In genomic region chr16:72198021-72198420, GRCh38 we compare ENCODE assay signal across 11 cellular contexts. TPM values are rescaled to one million over a fixed set of nuclear protein-coding genes. Genes with fewer than 3 reads are reported as not detected.
A peak's percentile ranks its signal among the peaks of the same experiment; 100 is the strongest.
DNase-seq lines count a peak whose midpoint lies in the region; ATAC-seq and TF ChIP-seq lines count a peak whose summit lies in the region.
"Had no signal": no experiment of that assay in that cellular context is flagged by ENCODE, and none has a peak within 500 bp of the region (broad histone marks: within the 10 kb centered on the region; RNA-seq: fewer than 3 reads in every experiment).

No MANE protein-coding gene starts in this region.

- H3K9me3 Mint-ChIP-seq in type B pancreatic cell = peaks cover 4% of the 10 kb centered on the region
- H3K9me3 Mint-ChIP-seq in activated CD4-positive, alpha-beta memory T cell treated with anti-CD3 and anti-CD28 coated beads for 36 hours = no peaks in the 10 kb centered on the region

- H3K4me1 Mint-ChIP-seq in type B pancreatic cell (ENCODE audit: unreplicated experiment) = peaks cover 48% of the 10 kb centered on the region
- H3K4me1 Mint-ChIP-seq in activated CD4-positive, alpha-beta memory T cell treated with anti-CD3 and anti-CD28 coated beads for 36 hours (ENCODE audit: low read depth) = peaks cover 2% of the 10 kb centered on the region
- H3K4me1 Mint-ChIP-seq in T-helper 17 cell = peaks cover 3% of the 10 kb centered on the region

- intact Hi-C loops in Right ventricle myocardium superior (cut with DNase I) = no loop called here
- intact Hi-C loops in left ventricle myocardium inferior (cut with micrococcal nuclease) = no loop called here
- intact Hi-C loops in activated CD4-positive, alpha-beta memory T cell treated with anti-CD3 and anti-CD28 coated beads for 36 hours (cut with micrococcal nuclease) = no loop called here

- H3K9me2 ChIP-seq in hepatocyte (replicated peaks; ENCODE audit: insufficient read depth) = no peaks in the 10 kb centered on the region

- H3K27ac Mint-ChIP-seq in type B pancreatic cell (peak overlapping the region; percentile 16), T-helper 17 cell (no peak overlapping the region)
- no peak overlapping the region for H3K27ac Mint-ChIP-seq in activated CD4-positive, alpha-beta memory T cell treated with anti-CD3 and anti-CD28 coated beads for 36 hours

- ATAC-seq in Right ventricle myocardium superior (ENCODE audit: poor library complexity) (peak; percentile 57), HG03039 (IDR thresholded peaks at IDR 0.05; ENCODE audit: unreplicated experiment) (no peak), T-helper 17 cell (no peak)

- H3K4me3 ChIP-seq in left ventricle myocardium inferior (no peak overlapping the region), adipocyte (ENCODE audit: low read length) (no peak overlapping the region), hepatocyte (no peak overlapping the region)
- H3K4me3 ChIP-seq: vagina had no signal

- no peak for TF ChIP-seq CTCF in left ventricle myocardium inferior (IDR thresholded peaks at IDR 0.05; ENCODE audit: borderline replicate concordance)
- TF ChIP-seq CTCF in hepatocyte (IDR thresholded peaks at IDR 0.05; ENCODE audit: poor library complexity) = no peak
- TF ChIP-seq CTCF in type B pancreatic cell (conservative IDR thresholded peaks at IDR 0.05) = no peak

- H2AFZ ChIP-seq in hepatocyte = no peak overlapping the region

- H3K4me3 Mint-ChIP-seq in type B pancreatic cell (peak overlapping the region; percentile 59), T-helper 17 cell (no peak overlapping the region)
- H3K4me3 Mint-ChIP-seq in activated CD4-positive, alpha-beta memory T cell treated with anti-CD3 and anti-CD28 coated beads for 36 hours = no peak overlapping the region

- POLR2A ChIA-PET in activated CD4-positive, alpha-beta memory T cell treated with anti-CD3 and anti-CD28 coated beads for 36 hours (lab: Charles Lee) = no interaction called here

- peak overlapping the region; percentile 46 for H3K4me2 ChIP-seq in hepatocyte

- H3K36me3 Mint-ChIP-seq in type B pancreatic cell (no peaks in the 10 kb centered on the region), T-helper 17 cell (ENCODE audit: low read depth) (no peaks in the 10 kb centered on the region)
- no peaks in the 10 kb centered on the region for H3K36me3 Mint-ChIP-seq in activated CD4-positive, alpha-beta memory T cell treated with anti-CD3 and anti-CD28 coated beads for 36 hours

- no peaks in the 10 kb centered on the region for H3K9me3 ChIP-seq in left ventricle myocardium inferior (replicated peaks)
- H3K9me3 ChIP-seq in adipocyte (ENCODE audit: control insufficient read depth, low read length) = no peaks in the 10 kb centered on the region
- no peaks in the 10 kb centered on the region for H3K9me3 ChIP-seq in hepatocyte (ENCODE audit: low read depth)
- no peaks in the 10 kb centered on the region for H3K9me3 ChIP-seq in T-helper 17 cell (ENCODE audit: control insufficient read depth, low read length, poor library complexity, severe bottlenecking)
- H3K9me3 ChIP-seq: vagina had no signal

- no peaks in the 10 kb centered on the region for H3K79me2 ChIP-seq in hepatocyte

- H3K27ac ChIP-seq in left ventricle myocardium inferior (replicated peaks) = no peak overlapping the region
- H3K27ac ChIP-seq in hepatocyte = no peak overlapping the region
- H3K27ac ChIP-seq: C4-2B, vagina had no signal

- no peaks in the 10 kb centered on the region for H3K36me3 ChIP-seq in left ventricle myocardium inferior
- no peaks in the 10 kb centered on the region for H3K36me3 ChIP-seq in adipocyte (ENCODE audit: control insufficient read depth, insufficient read depth, low read length, severe bottlenecking)
- no peaks in the 10 kb centered on the region for H3K36me3 ChIP-seq in hepatocyte (replicated peaks; ENCODE audit: insufficient read depth, low read depth)
- H3K36me3 ChIP-seq: vagina had no signal

- H4K20me1 ChIP-seq in hepatocyte (ENCODE audit: insufficient read depth, poor library complexity, severe bottlenecking) = no peaks in the 10 kb centered on the region

- H3K27me3 Mint-ChIP-seq in type B pancreatic cell (no peaks in the 10 kb centered on the region), T-helper 17 cell (peaks cover 22% of the 10 kb centered on the region)
- H3K27me3 Mint-ChIP-seq in activated CD4-positive, alpha-beta memory T cell treated with anti-CD3 and anti-CD28 coated beads for 36 hours = peaks cover 13% of the 10 kb centered on the region

- H3K9ac ChIP-seq in adipocyte (ENCODE audit: low read length) = peak overlapping the region; percentile 37

- CTCF ChIA-PET in activated CD4-positive, alpha-beta memory T cell treated with anti-CD3 and anti-CD28 coated beads for 36 hours (lab: Charles Lee) = no interaction called here

- WGBS in hepatocyte (ENCODE audit: low lambda C conversion rate, missing lambda C conversion rate) = 54% methylated on average over 6 of the region's 6 CpGs

- peaks cover 37% of the 10 kb centered on the region for H3K27me3 ChIP-seq in left ventricle myocardium inferior (ENCODE audit: low read depth)
- H3K27me3 ChIP-seq in adipocyte (replicated peaks; ENCODE audit: control insufficient read depth, insufficient read depth, low read length) = no peaks in the 10 kb centered on the region
- H3K27me3 ChIP-seq in hepatocyte = no peaks in the 10 kb centered on the region
- H3K27me3 ChIP-seq: vagina had no signal

- H3K4me1 ChIP-seq in left ventricle myocardium inferior (no peaks in the 10 kb centered on the region), adipocyte (ENCODE audit: control insufficient read depth, insufficient read depth, low read length) (peaks cover 12% of the 10 kb centered on the region), hepatocyte (ENCODE audit: insufficient read depth) (peaks cover 8% of the 10 kb centered on the region)
- H3K4me1 ChIP-seq: vagina had no signal

- no peak for DNase-seq in Right ventricle myocardium superior
- DNase-seq in left ventricle myocardium inferior = no peak
- peak; percentile 75 for DNase-seq in adipocyte (ENCODE audit: low read depth)
- peak; percentile 85 for DNase-seq in hepatocyte (ENCODE audit: low spot score)
- DNase-seq in type B pancreatic cell (ENCODE audit: extremely low spot score, unreplicated experiment) = no peak
- DNase-seq in activated CD4-positive, alpha-beta memory T cell treated with anti-CD3 and anti-CD28 coated beads for 36 hours = no peak
- no peak for DNase-seq in T-helper 17 cell
- DNase-seq: activated T-cell treated with anti-CD3 and anti-CD28 coated beads for 4 hours had no signal

RNA-seq across cellular contexts. Expression of gene PMFBP1, which starts 26.1 kb away (rescaled TPM):
- 0.19 TPM for total RNA-seq in Right ventricle myocardium superior
- 0.05 TPM for total RNA-seq in left ventricle myocardium inferior
- total RNA-seq in hepatocyte = 0.44 and 1.4 TPM in 2 replicates
- polyA plus RNA-seq in hepatocyte = 2.9 and 3.4 TPM in 2 replicates
- 2.6 and 3.8 TPM in 2 replicates for total RNA-seq in type B pancreatic cell (ENCODE audit: low replicate concordance)
- total RNA-seq in activated CD4-positive, alpha-beta memory T cell treated with anti-CD3 and anti-CD28 coated beads for 36 hours = under 1 TPM; 0.19 to 0.29 TPM
- total RNA-seq in T-helper 17 cell = 1 to 10 TPM; 1.6 to 3.4 TPM
- total RNA-seq: vagina had no signal

Comparison
In these comparisons a context has a peak if more than half of its experiments do, and no peak if none do; other contexts are left out.
1. DNase-seq: peak in adipocyte (single experiment) and hepatocyte (single experiment); none in Right ventricle myocardium superior (single experiment), left ventricle myocardium inferior (single experiment), type B pancreatic cell (single experiment), activated CD4-positive, alpha-beta memory T cell treated with anti-CD3 and anti-CD28 coated beads for 36 hours (single experiment) and T-helper 17 cell (0 of 3).